In genomic region chr9:129602598-129603415, GRCh38 we compare ENCODE assay signal across 16 cellular contexts. TPM values are rescaled to one million over a fixed set of nuclear protein-coding genes. Genes with fewer than 3 reads are reported as not detected.
DNase-seq lines count a peak whose midpoint lies in the region; ATAC-seq, FAIRE-seq and TF ChIP-seq lines count a peak whose summit lies in the region.
"Had no signal": no experiment of that assay in that cellular context is flagged by ENCODE, and none has a peak within 500 bp of the region (broad histone marks: within the 10 kb centered on the region; RNA-seq: fewer than 3 reads in every experiment).

No MANE protein-coding gene starts in this region.

- FAIRE-seq in kidney (lab: Jason Lieb, UNC) = no peak
- FAIRE-seq: TTC549 had no signal

- peak; percentile 49; the same call in 1 of the 3 replicates for ATAC-seq in DND-41 (ENCODE audit: insufficient read depth, low read depth)
- no peak for ATAC-seq in T-cell (replicated peaks in 1 of 4)
- no peak for ATAC-seq in GM19463 (IDR thresholded peaks at IDR 0.05; ENCODE audit: unreplicated experiment)
- no peak for ATAC-seq in GM18498 (IDR thresholded peaks at IDR 0.05; ENCODE audit: unreplicated experiment)

- H3K36me3 ChIP-seq in A673 (ENCODE audit: insufficient read depth, low read length, poor library complexity, severe bottlenecking) (no peaks in the 10 kb centered on the region), DND-41 (ENCODE audit: insufficient read depth, low read length) (no peaks in the 10 kb centered on the region), kidney (ENCODE audit: control insufficient read depth in 1 of 2, insufficient read depth in 2 of 2, low read length in 2 of 2) (no peaks in the 10 kb centered on the region)

- H3K4me1 ChIP-seq in A673 (ENCODE audit: insufficient read depth, low read length, poor library complexity, severe bottlenecking) = peaks cover 38% of the 10 kb centered on the region
- peaks cover 9% of the 10 kb centered on the region for H3K4me1 ChIP-seq in DND-41 (ENCODE audit: insufficient read depth, low read length)
- H3K4me1 ChIP-seq in kidney (ENCODE audit: control insufficient read depth in 1 of 2, insufficient read depth in 1 of 2, low read depth in 1 of 2, low read length in 2 of 2) = peaks cover 12 to 21% of the 10 kb centered on the region in 2 donors

- no TSS peak for BruUV-seq in A673 (replicated peaks; lab: Mats Ljungman, UMichigan)

- no peaks in the 10 kb centered on the region for H3K36me3 Mint-ChIP-seq in T-cell

- peak overlapping the region; percentile 31 to 58 for H3K27ac Mint-ChIP-seq in T-cell

- H3K27ac ChIP-seq in A673 (ENCODE audit: low read depth, low read length, poor library complexity, severe bottlenecking) = peak overlapping the region; percentile 68
- H3K27ac ChIP-seq in DND-41 (ENCODE audit: low read length) = no peak overlapping the region
- no peak overlapping the region for H3K27ac ChIP-seq in kidney (ENCODE audit: low read depth in 2 of 2, low read length in 2 of 2)
- H3K27ac ChIP-seq: skin epidermis, testis had no signal

- no peak overlapping the region for H3K4me3 Mint-ChIP-seq in T-cell

- H3K9me3 Mint-ChIP-seq in T-cell = no peaks in the 10 kb centered on the region

- H3K79me2 ChIP-seq in DND-41 (ENCODE audit: insufficient read depth, low read length) = no peaks in the 10 kb centered on the region

- H3K9me3 ChIP-seq in A673 (ENCODE audit: low read depth, low read length, poor library complexity, severe bottlenecking) (no peaks in the 10 kb centered on the region), DND-41 (ENCODE audit: insufficient read depth, low read length, severe bottlenecking) (no peaks in the 10 kb centered on the region), kidney (ENCODE audit: control insufficient read depth in 1 of 2, low read length in 2 of 2) (no peaks in the 10 kb centered on the region)
- H3K9me3 ChIP-seq: testis had no signal

- intact Hi-C loops in A673 (cut with micrococcal nuclease; ENCODE audit: unreplicated experiment) = loop anchor here (10.0 kb wide), 1 partner anchor 108 kb away; no protein-coding TSS in a partner anchor
- intact Hi-C loops in kidney (cut with DNase I) = loop anchor here (10.0 kb wide), 1 partner anchor 108 kb away; no protein-coding TSS in a partner anchor

- peaks cover 29 to 41% (median 36%) of the 10 kb centered on the region in 3 donors for H3K4me1 Mint-ChIP-seq in T-cell

- H3K27me3 Mint-ChIP-seq in T-cell = peaks cover 3 to 10% of the 10 kb centered on the region in 2 donors

- CTCF ChIA-PET in A673 (lab: Charles Lee) (no interaction called here), T-cell (lab: Charles Lee) (no interaction called here)

- TF ChIP-seq CTCF in A673 (conservative IDR thresholded peaks at IDR 0.05; ENCODE audit: low read depth, low read length) = no peak
- TF ChIP-seq CTCF in DND-41 (IDR thresholded peaks at IDR 0.05; ENCODE audit: borderline replicate concordance, extremely low read depth, low read length, poor library complexity, severe bottlenecking) = no peak
- no peak for TF ChIP-seq CTCF in kidney (IDR thresholded peaks at IDR 0.05; ENCODE audit: borderline replicate concordance, extremely low read depth, insufficient read depth)

- no peak overlapping the region for H3K4me2 ChIP-seq in DND-41 (ENCODE audit: insufficient read depth, low read length)

- H3K27me3 ChIP-seq in A673 (replicated peaks; ENCODE audit: insufficient read depth, low read depth, low read length, poor library complexity) = no peaks in the 10 kb centered on the region
- no peaks in the 10 kb centered on the region for H3K27me3 ChIP-seq in DND-41 (ENCODE audit: insufficient read depth, low read length, poor library complexity)
- H3K27me3 ChIP-seq: testis had no signal

- H3K4me3 ChIP-seq in A673 (ENCODE audit: low read depth, low read length, poor library complexity, severe bottlenecking) (no peak overlapping the region), DND-41 (ENCODE audit: low read depth in 1 of 2, low read length in 2 of 2) (no peak overlapping the region), kidney (ENCODE audit: low read length in 2 of 2) (no peak overlapping the region)
- H3K4me3 ChIP-seq: skin epidermis, testis had no signal

- DNase-seq in A673 (ENCODE audit: low spot score) = peak; percentile 61
- DNase-seq in DND-41 = no peak
- no peak for DNase-seq in T-cell
- DNase-seq in kidney = peak; percentile 79
- no peak for DNase-seq in HK-2 (ENCODE audit: unreplicated experiment)
- DNase-seq in G401 (ENCODE audit: low spot score) = no peak
- DNase-seq: islet precursor cell, testis had no signal

- no peaks in the 10 kb centered on the region for H4K20me1 ChIP-seq in DND-41 (ENCODE audit: insufficient read depth, low read length)

- in situ Hi-C loops in G401 (cut with HindIII; ENCODE audit: low sequenced_read_pairs) = no loop called here

- no peak overlapping the region; the same call in 1 of the 2 replicates for H2AFZ ChIP-seq in DND-41 (ENCODE audit: low read depth, low read length)

- POLR2A ChIA-PET in A673 (lab: Charles Lee; ENCODE audit: low non-redundant PET) = no interaction called here
- POLR2A ChIA-PET in T-cell (lab: Charles Lee) = no interaction called here

- no peak overlapping the region for H3K9ac ChIP-seq in DND-41 (ENCODE audit: low read depth, low read length)
- no peak overlapping the region for H3K9ac ChIP-seq in kidney (ENCODE audit: low read length in 2 of 2)

RNA-seq across cellular contexts. Expression of gene C9orf50, which starts 18.1 kb away (rescaled TPM):
- total RNA-seq in A673 (2021) (0.28 TPM in 1 of 2 replicates, not detected in the other), T-cell (not detected), kidney (1.1 TPM)
- 2.8 TPM for polyA plus RNA-seq in kidney (ENCODE audit: insufficient read depth, low read depth, low replicate concordance)
- total RNA-seq in G401 (2014; rRNA removed; shearing (Covaris generic)) = not detected in 2 replicates
- total RNA-seq: dermis microvascular lymphatic vessel endothelial cell, fibroblast of villous mesenchyme, M059J had no signal
- polyA plus RNA-seq: neural cell had no signal

RNA-seq across cellular contexts. Expression of gene NTMT1, which starts 23.2 kb away (rescaled TPM):
- total RNA-seq in A673 (2021) = 82.8 and 87.1 TPM in 2 replicates
- 10 to 100 TPM; 31.0 to 45.0 (median 40.3) TPM for total RNA-seq in T-cell
- 32.6 TPM for total RNA-seq in kidney
- polyA plus RNA-seq in kidney (ENCODE audit: insufficient read depth, low read depth, low replicate concordance) = 61.2 TPM
- total RNA-seq in G401 (2014; rRNA removed; shearing (Covaris generic)) = 107 and 123 TPM in 2 replicates

RNA-seq across cellular contexts. Expression of gene ASB6, which starts 39.1 kb away (rescaled TPM):
- total RNA-seq in A673 (2021) = 30.4 and 36.5 TPM in 2 replicates
- 10 to 100 TPM; 28.3 to 35.2 (median 30.8) TPM for total RNA-seq in T-cell
- total RNA-seq in kidney = 22.5 TPM
- polyA plus RNA-seq in kidney (ENCODE audit: insufficient read depth, low read depth, low replicate concordance) = 18.1 TPM
- 37.2 and 49.7 TPM in 2 replicates for total RNA-seq in G401 (2014; rRNA removed; shearing (Covaris generic))

Comparison
In these comparisons a context has a peak if more than half of its experiments do, and no peak if none do; other contexts are left out.
1. DNase-seq: peak in A673 (single experiment) and kidney (single experiment); none in DND-41 (single experiment), T-cell (0 of 34), HK-2 (single experiment) and G401 (single experiment).